ENCODE assay signal across 1 cellular context in genomic region chr5:172209714-172210113, GRCh38.
TF ChIP-seq lines count a peak whose summit lies in the region.

No MANE protein-coding gene starts in this region.

TF ChIP-seq in HepG2, 621 proteins besides CTCF, POLR2A, EP300 and RAD21 (continued from another document):
- no peak for TF ChIP-seq IKZF4 (CRISPR knock-in tag; IDR thresholded peaks at IDR 0.05; ENCODE audit: borderline replicate concordance, low read depth, not compliant biosample characterization)
- TF ChIP-seq NPAS2 (CRISPR knock-in tag; IDR thresholded peaks at IDR 0.05; ENCODE audit: borderline replicate concordance), result no peak
- no peak for TF ChIP-seq ZNF644 (CRISPR knock-in tag; IDR thresholded peaks at IDR 0.05; ENCODE audit: low read depth)
- no peak for TF ChIP-seq RXRA (CRISPR knock-in tag; IDR thresholded peaks at IDR 0.05)
- TF ChIP-seq CREB1 (IDR thresholded peaks at IDR 0.05), result peak; percentile 60
- TF ChIP-seq CREB1 (CRISPR knock-in tag; IDR thresholded peaks at IDR 0.05), result no peak
- peak; percentile 90 for TF ChIP-seq ATF7 (IDR thresholded peaks at IDR 0.05)
- TF ChIP-seq ATF7 (CRISPR knock-in tag; IDR thresholded peaks at IDR 0.05), result no peak
- no peak for TF ChIP-seq ISL2 (CRISPR knock-in tag; IDR thresholded peaks at IDR 0.05)
- no peak for TF ChIP-seq ZNF691 (CRISPR knock-in tag; IDR thresholded peaks at IDR 0.05; ENCODE audit: borderline replicate concordance, low read depth)
- no peak for TF ChIP-seq GPN1 (CRISPR knock-in tag; IDR thresholded peaks at IDR 0.05; ENCODE audit: borderline replicate concordance)
- TF ChIP-seq ZNF362 (CRISPR knock-in tag; IDR thresholded peaks at IDR 0.05; ENCODE audit: borderline replicate concordance), result no peak
